Comparison of ENCODE assay signal across 15 cellular contexts in genomic region chr4:96162631-96163030, GRCh38.
A peak's percentile ranks its signal among the peaks of the same experiment; 100 is the strongest.
DNase-seq lines count a peak whose midpoint lies in the region; ATAC-seq and TF ChIP-seq lines count a peak whose summit lies in the region.
"Had no signal": no experiment of that assay in that cellular context is flagged by ENCODE, and none has a peak within 500 bp of the region (broad histone marks: within the 10 kb centered on the region; RNA-seq: fewer than 3 reads in every experiment).

No MANE protein-coding gene starts in this region.

- H3K36me3 ChIP-seq in DND-41 (ENCODE audit: insufficient read depth, low read length), result no peaks in the 10 kb centered on the region
- no peaks in the 10 kb centered on the region for H3K36me3 ChIP-seq in fibroblast of lung (ENCODE audit: control insufficient read depth, insufficient read depth, low read length)
- H3K36me3 ChIP-seq in neural cell (ENCODE audit: insufficient read depth, low read length), result no peaks in the 10 kb centered on the region
- no peaks in the 10 kb centered on the region for H3K36me3 ChIP-seq in spleen
- H3K36me3 ChIP-seq: HAP-1, Peyer's patch had no signal

- H4K20me1 ChIP-seq in DND-41 (ENCODE audit: insufficient read depth, low read length) (no peaks in the 10 kb centered on the region), fibroblast of lung (ENCODE audit: control insufficient read depth, extremely low read depth, insufficient read depth, low read length) (no peaks in the 10 kb centered on the region), neural cell (ENCODE audit: insufficient read depth) (no peaks in the 10 kb centered on the region)

- H3F3A ChIP-seq in neural cell (ENCODE audit: insufficient read depth, low read length, poor library complexity, severe bottlenecking), result no peaks in the 10 kb centered on the region

- H3K27ac ChIP-seq in DND-41 (ENCODE audit: low read length), result no peak overlapping the region
- no peak overlapping the region for H3K27ac ChIP-seq in fibroblast of lung (ENCODE audit: insufficient read depth, low read length)
- H3K27ac ChIP-seq in neural cell (ENCODE audit: low read length), result no peak overlapping the region
- H3K27ac ChIP-seq in spleen, result no peak overlapping the region
- H3K27ac ChIP-seq: Peyer's patch had no signal

- ATAC-seq in DND-41 (ENCODE audit: insufficient read depth, low read depth) (no peak), GM21447 (IDR thresholded peaks at IDR 0.05; ENCODE audit: unreplicated experiment) (no peak)

- no peaks in the 10 kb centered on the region for H3K9me3 ChIP-seq in DND-41 (ENCODE audit: insufficient read depth, low read length, severe bottlenecking)
- no peaks in the 10 kb centered on the region for H3K9me3 ChIP-seq in fibroblast of lung (ENCODE audit: control insufficient read depth, insufficient read depth, low read depth, low read length)
- no peaks in the 10 kb centered on the region for H3K9me3 ChIP-seq in neural cell (ENCODE audit: low read length)
- H3K9me3 ChIP-seq in spleen, result no peaks in the 10 kb centered on the region
- H3K9me3 ChIP-seq: HAP-1, Peyer's patch had no signal

- DNase-seq in DND-41 (no peak), NCI-H226 (peak; percentile 68), fibroblast of lung (ENCODE audit: low read depth in 2 of 2) (peak; percentile 2 to 69), GM03348 (ENCODE audit: low spot score) (no peak), NCI-H446 (lab: John Stamatoyannopoulos, UW) (no peak), spleen (no peak)
- DNase-seq: ACHN; Calu3; CD4-positive, alpha-beta T cell; NCI-H510A treated with DMSO at 0.1 percent for 48 hours; Peyer's patch; Right ventricle myocardium superior had no signal

- H3K9me2 ChIP-seq in neural cell (ENCODE audit: insufficient read depth, low read length), result no peaks in the 10 kb centered on the region

- TF ChIP-seq EP300 in neural cell (conservative IDR thresholded peaks at IDR 0.05; ENCODE audit: poor library complexity, severe bottlenecking), result peak; percentile 49

- TF ChIP-seq POLR2A in spleen (IDR thresholded peaks at IDR 0.05), result no peak

- TF ChIP-seq RAD21 in neural cell (conservative IDR thresholded peaks at IDR 0.05), result no peak

- H3K4me1 ChIP-seq in DND-41 (ENCODE audit: insufficient read depth, low read length), result no peaks in the 10 kb centered on the region
- no peaks in the 10 kb centered on the region for H3K4me1 ChIP-seq in fibroblast of lung (ENCODE audit: control insufficient read depth, extremely low read depth, insufficient read depth, low read length)
- no peaks in the 10 kb centered on the region for H3K4me1 ChIP-seq in spleen
- H3K4me1 ChIP-seq: HAP-1, Peyer's patch had no signal

- 0 out of 2 replicates have a peak overlapping the region, but pooled peaks have one; percentile 29 for H2AFZ ChIP-seq in DND-41 (ENCODE audit: low read depth, low read length)
- no peak overlapping the region for H2AFZ ChIP-seq in fibroblast of lung (ENCODE audit: low read length)
- H2AFZ ChIP-seq in neural cell (ENCODE audit: low read depth, low read length), result no peak overlapping the region

- H3K4me2 ChIP-seq in DND-41 (ENCODE audit: insufficient read depth, low read length) (no peak overlapping the region), fibroblast of lung (ENCODE audit: extremely low read depth, insufficient read depth, low read length) (no peak overlapping the region), neural cell (ENCODE audit: low read length) (no peak overlapping the region)

- 65 to 81% (median 78%) methylated on average over 1 of the region's 1 CpG for WGBS in spleen, 5 donors

- H3K79me2 ChIP-seq in DND-41 (ENCODE audit: insufficient read depth, low read length) (no peaks in the 10 kb centered on the region), fibroblast of lung (ENCODE audit: control insufficient read depth, insufficient read depth, low read length) (no peaks in the 10 kb centered on the region), neural cell (replicated peaks; ENCODE audit: insufficient read depth, low read length) (no peaks in the 10 kb centered on the region)

- H3K4me3 ChIP-seq in DND-41 (ENCODE audit: low read depth in 1 of 2, low read length in 2 of 2), result no peak overlapping the region
- no peak overlapping the region for H3K4me3 ChIP-seq in fibroblast of lung (replicated peaks in 1 of 4; ENCODE audit: control extremely low read depth in 1 of 4, insufficient read depth in 1 of 4, low read depth in 3 of 4, low read length in 4 of 4)
- H3K4me3 ChIP-seq in neural cell (ENCODE audit: low read length), result no peak overlapping the region
- no peak overlapping the region for H3K4me3 ChIP-seq in spleen
- H3K4me3 ChIP-seq: HAP-1, Peyer's patch had no signal

- intact Hi-C loops in spleen (cut with DNase I; ENCODE audit: low total_unique reads), result no loop called here

- H3K27me3 ChIP-seq in DND-41 (ENCODE audit: insufficient read depth, low read length, poor library complexity), result no peaks in the 10 kb centered on the region
- no peaks in the 10 kb centered on the region for H3K27me3 ChIP-seq in fibroblast of lung (ENCODE audit: control insufficient read depth, insufficient read depth, low read length)
- H3K27me3 ChIP-seq in neural cell (ENCODE audit: insufficient read depth, low read depth, low read length), result no peaks in the 10 kb centered on the region
- no peaks in the 10 kb centered on the region for H3K27me3 ChIP-seq in spleen (replicated peaks in 1 of 7)
- H3K27me3 ChIP-seq: Peyer's patch had no signal

- TF ChIP-seq CTCF in DND-41 (IDR thresholded peaks at IDR 0.05; ENCODE audit: borderline replicate concordance, extremely low read depth, low read length, poor library complexity, severe bottlenecking), result no peak
- TF ChIP-seq CTCF in fibroblast of lung (conservative IDR thresholded peaks at IDR 0.05 in 1 of 2, IDR thresholded peaks at IDR 0.05 in 1 of 2; ENCODE audit: low read depth in 1 of 2, low read length in 2 of 2), result no peak
- TF ChIP-seq CTCF in neural cell (IDR thresholded peaks at IDR 0.05; ENCODE audit: poor library complexity, severe bottlenecking), result no peak
- TF ChIP-seq CTCF in spleen (IDR thresholded peaks at IDR 0.05 in 8 of 11, conservative IDR thresholded peaks at IDR 0.05 in 3 of 11), result no peak

- H3K9ac ChIP-seq in DND-41 (ENCODE audit: low read depth, low read length) (no peak overlapping the region), fibroblast of lung (ENCODE audit: insufficient read depth, low read length) (no peak overlapping the region), neural cell (ENCODE audit: low read length) (no peak overlapping the region)

TF ChIP-seq in neural cell, 6 proteins besides CTCF, POLR2A, EP300 and RAD21:
- TF ChIP-seq POLR2AphosphoS5 (IDR thresholded peaks at IDR 0.05) (peak; percentile 56), REST (IDR thresholded peaks at IDR 0.05; ENCODE audit: borderline replicate concordance) (peak; percentile 61), EZH2 (IDR thresholded peaks at IDR 0.05; ENCODE audit: borderline replicate concordance, insufficient read depth, low read length, poor library complexity, severe bottlenecking) (no peak)

Comparison
In these comparisons a context has a peak if more than half of its experiments do, and no peak if none do; other contexts are left out.
1. DNase-seq: peak in NCI-H226 (single experiment) and fibroblast of lung (2 of 2); none in DND-41 (single experiment), GM03348 (single experiment), NCI-H446 (0 of 2) and spleen (single experiment).